In the genomic region with DNA sequence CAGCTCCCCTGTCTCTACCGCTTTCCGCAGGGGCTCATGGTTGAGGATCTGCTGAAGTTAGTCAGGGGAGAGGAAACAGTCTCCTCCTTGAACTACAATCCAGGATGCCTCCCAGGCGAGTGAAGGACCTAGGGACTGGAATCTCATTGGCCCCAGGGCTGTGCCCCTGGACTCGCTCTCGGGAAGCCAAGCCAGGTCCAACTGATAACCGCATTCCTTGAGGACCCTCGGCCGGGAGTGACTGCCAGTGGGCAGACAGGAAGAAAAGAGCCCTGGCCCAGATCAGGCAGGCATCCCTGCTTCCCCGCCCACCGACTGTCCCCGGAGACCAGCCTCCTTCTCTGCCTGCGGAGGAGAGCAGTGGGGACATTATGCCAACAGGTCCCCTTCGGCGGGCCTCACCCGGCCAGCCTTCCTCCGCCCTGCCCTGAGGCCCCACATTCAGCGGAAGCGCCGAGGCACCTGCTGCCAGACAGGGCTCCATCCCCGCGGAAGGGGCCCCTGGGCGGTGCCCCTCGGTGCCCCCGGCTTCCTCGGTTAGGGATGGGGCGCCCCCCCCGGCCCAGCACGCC, we compare ENCODE assay signal across 8 cellular contexts. TPM values are rescaled to one million over a fixed set of nuclear protein-coding genes. Genes with fewer than 3 reads are reported as not detected.
DNase-seq lines count a peak whose midpoint lies in the region; ATAC-seq lines count a peak whose summit lies in the region.

No MANE protein-coding gene starts in this region.

- H3K4me1 ChIP-seq in iPS DF 6.9 (ENCODE audit: control insufficient read depth, insufficient read depth, low read length) = peaks cover 12% of the 10 kb centered on the region

- H3K4me3 ChIP-seq in iPS DF 6.9 (ENCODE audit: low read length) = peak overlapping the region; percentile 53; the same call in 1 of the 2 replicates

- H3K27me3 ChIP-seq in iPS DF 6.9 (ENCODE audit: control insufficient read depth, insufficient read depth, low read length) = no peaks in the 10 kb centered on the region

- no CpG with 5 or more reads among the region's 28 CpGs for WGBS in iPS DF 6.9 (ENCODE audit: insufficient coverage, insufficient read length)

- H3K9me3 Mint-ChIP-seq in activated CD8-positive, alpha-beta memory T cell treated with anti-CD3 and anti-CD28 coated beads, Interleukin-2, amount 10 ng/mL, durations not matched to agents 7 days and 5 days (ENCODE audit: low read depth) = no peaks in the 10 kb centered on the region

- peaks cover 39% of the 10 kb centered on the region for H3K27me3 Mint-ChIP-seq in activated CD8-positive, alpha-beta memory T cell treated with anti-CD3 and anti-CD28 coated beads, Interleukin-2, amount 10 ng/mL, durations not matched to agents 7 days and 5 days

- CTCF ChIA-PET in activated CD8-positive, alpha-beta memory T cell treated with anti-CD3 and anti-CD28 coated beads, Interleukin-2, amount 10 ng/mL, durations not matched to agents 7 days and 5 days (lab: Charles Lee) = no interaction called here

- H3K4me3 Mint-ChIP-seq in activated CD8-positive, alpha-beta memory T cell treated with anti-CD3 and anti-CD28 coated beads, Interleukin-2, amount 10 ng/mL, durations not matched to agents 7 days and 5 days = peak overlapping the region; percentile 66

- no peaks in the 10 kb centered on the region for H3K9me3 ChIP-seq in iPS DF 6.9 (ENCODE audit: control insufficient read depth, insufficient read depth, low read length)

- no peaks in the 10 kb centered on the region for H3K36me3 ChIP-seq in iPS DF 6.9 (ENCODE audit: control insufficient read depth, insufficient read depth, low read length)

- no peak for DNase-seq in activated CD4-positive, CD25-positive, alpha-beta regulatory T cell (lab: John Stamatoyannopoulos, UW)
- DNase-seq in activated CD8-positive, alpha-beta memory T cell treated with anti-CD3 and anti-CD28 coated beads, Interleukin-2, amount 10 ng/mL, durations not matched to agents 7 days and 5 days = peak; percentile 51
- DNase-seq in iPS DF 6.9 (ENCODE audit: low read depth, low spot score) (no peak), OCI-M2 (lab: John Stamatoyannopoulos, UW; ENCODE audit: unreplicated experiment) (no peak)
- DNase-seq in stimulated activated CD4-positive, alpha-beta T cell treated with anti-CD3 and anti-CD28 coated beads, Interleukin-1b, Interleukin-23, amount 100 ng/mL, for 48 hours = peak; percentile 6

- H3K27ac Mint-ChIP-seq in activated CD8-positive, alpha-beta memory T cell treated with anti-CD3 and anti-CD28 coated beads, Interleukin-2, amount 10 ng/mL, durations not matched to agents 7 days and 5 days = no peak overlapping the region

- H3K27ac ChIP-seq in iPS DF 6.9 (ENCODE audit: low read length) = no peak overlapping the region

- ATAC-seq in activated CD4-positive, CD25-positive, alpha-beta regulatory T cell treated with anti-CD3 and anti-CD28 coated beads, Interleukin-2, amount 50 U/mL, for 24 hours = peak; percentile 17 to 18
- ATAC-seq in activated CD8-positive, alpha-beta memory T cell treated with anti-CD3 and anti-CD28 coated beads, Interleukin-2, amount 10 ng/mL, durations not matched to agents 7 days and 5 days = peak; percentile 32
- ATAC-seq in HG02885 (IDR thresholded peaks at IDR 0.05; ENCODE audit: poor library complexity, unreplicated experiment) (no peak), HG03108 (IDR thresholded peaks at IDR 0.05; ENCODE audit: unreplicated experiment) (no peak)

- H3K4me1 Mint-ChIP-seq in activated CD8-positive, alpha-beta memory T cell treated with anti-CD3 and anti-CD28 coated beads, Interleukin-2, amount 10 ng/mL, durations not matched to agents 7 days and 5 days = peaks cover 6% of the 10 kb centered on the region

- H3K36me3 Mint-ChIP-seq in activated CD8-positive, alpha-beta memory T cell treated with anti-CD3 and anti-CD28 coated beads, Interleukin-2, amount 10 ng/mL, durations not matched to agents 7 days and 5 days = no peaks in the 10 kb centered on the region

RNA-seq across cellular contexts. Expression of gene LRRC75A, which starts 0.8 kb away (rescaled TPM):
- 1 to 10 TPM; 3.0 to 4.6 TPM for total RNA-seq in activated CD8-positive, alpha-beta memory T cell treated with anti-CD3 and anti-CD28 coated beads, Interleukin-2, amount 10 ng/mL, durations not matched to agents 7 days and 5 days

Comparison
In these comparisons a context has a peak if more than half of its experiments do, and no peak if none do; other contexts are left out.
1. ATAC-seq: peak in activated CD4-positive, CD25-positive, alpha-beta regulatory T cell treated with anti-CD3 and anti-CD28 coated beads, Interleukin-2, amount 50 U/mL, for 24 hours (2 of 2) and activated CD8-positive, alpha-beta memory T cell treated with anti-CD3 and anti-CD28 coated beads, Interleukin-2, amount 10 ng/mL, durations not matched to agents 7 days and 5 days (single experiment); none in HG02885 (single experiment) and HG03108 (single experiment).
2. DNase-seq: peak in activated CD8-positive, alpha-beta memory T cell treated with anti-CD3 and anti-CD28 coated beads, Interleukin-2, amount 10 ng/mL, durations not matched to agents 7 days and 5 days (single experiment) and stimulated activated CD4-positive, alpha-beta T cell treated with anti-CD3 and anti-CD28 coated beads, Interleukin-1b, Interleukin-23, amount 100 ng/mL, for 48 hours (single experiment); none in activated CD4-positive, CD25-positive, alpha-beta regulatory T cell (0 of 4), iPS DF 6.9 (single experiment) and OCI-M2 (single experiment).